8 cellular contexts compared by ENCODE assay signal in the genomic region with DNA sequence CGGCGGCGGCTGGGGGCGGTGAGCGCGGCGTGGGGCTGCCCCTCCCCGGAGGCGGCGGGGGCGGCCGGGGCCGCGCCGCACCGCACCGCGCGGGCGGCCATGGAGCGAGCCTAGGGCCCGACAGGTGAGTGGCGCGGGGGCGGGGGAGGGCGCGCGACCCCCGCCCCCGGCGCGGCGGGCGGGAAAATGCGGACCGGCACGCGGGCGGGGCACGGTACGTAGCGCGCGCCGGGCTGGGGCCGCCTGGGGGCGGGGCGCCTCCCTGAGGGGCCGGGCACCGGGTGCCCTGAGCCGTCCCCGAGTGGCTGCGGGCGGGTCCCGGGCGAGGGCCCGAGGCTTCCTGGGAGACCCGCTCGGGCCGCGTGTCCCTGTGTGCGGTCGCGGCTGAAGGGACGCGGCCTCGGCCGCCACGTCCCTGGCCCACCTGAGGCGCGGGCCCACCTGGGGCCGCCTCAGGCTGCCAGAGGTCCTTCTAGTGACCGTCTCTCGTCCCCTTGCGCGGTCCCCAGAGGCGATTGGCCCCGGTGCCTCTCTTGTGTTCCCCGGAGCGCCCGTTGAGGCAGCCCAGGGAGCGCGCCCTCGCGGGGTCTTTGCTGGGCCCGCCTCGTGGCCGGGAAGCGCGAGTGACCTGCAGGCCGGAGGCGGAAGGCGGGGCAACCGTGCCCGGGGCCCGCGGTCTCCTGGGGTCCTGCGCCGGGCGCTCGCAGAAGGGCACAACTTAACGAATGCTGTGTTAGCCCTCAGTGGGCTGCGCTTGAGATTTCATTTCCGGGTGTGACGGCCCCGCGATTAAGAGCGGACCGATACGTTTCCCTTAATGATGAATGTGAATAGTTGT. TPM values are rescaled to one million over a fixed set of nuclear protein-coding genes. Genes with fewer than 3 reads are reported as not detected.
DNase-seq lines count a peak whose midpoint lies in the region; ATAC-seq and TF ChIP-seq lines count a peak whose summit lies in the region.

No MANE protein-coding gene starts in this region.

- H3K27ac ChIP-seq in hepatocyte (peak overlapping the region; percentile 100), sigmoid colon (peak overlapping the region; percentile 93 to 99 (median 98))

- TF ChIP-seq POLR2A in GM15510 (IDR thresholded peaks at IDR 0.05; ENCODE audit: borderline replicate concordance, extremely low read depth, insufficient read length) (peak; percentile 43), sigmoid colon (IDR thresholded peaks at IDR 0.05) (no peak)

- peak overlapping the region; percentile 89 for H3K4me2 ChIP-seq in hepatocyte

- peak overlapping the region; percentile 97 for H2AFZ ChIP-seq in hepatocyte

- no peak for TF ChIP-seq EP300 in sigmoid colon (IDR thresholded peaks at IDR 0.05)

- TF ChIP-seq CTCF in hepatocyte (IDR thresholded peaks at IDR 0.05; ENCODE audit: poor library complexity): no peak
- no peak for TF ChIP-seq CTCF in sigmoid colon (IDR thresholded peaks at IDR 0.05)

- DNase-seq in NCI-H1092 (lab: John Stamatoyannopoulos, UW) (peak; percentile 84), T-helper 2 cell (peak; percentile 43 to 86 (median 64)), anterior cingulate cortex (lab: John Stamatoyannopoulos, UW) (peak in 52 of 58 donors; percentile 18 to 83 (median 63)), hepatocyte (ENCODE audit: low spot score) (peak; percentile 92), sigmoid colon (peak; percentile 80), cortex of kidney (lab: John Stamatoyannopoulos, UW) (no peak)

- H3K4me1 ChIP-seq in hepatocyte (ENCODE audit: insufficient read depth): peaks cover 35% of the 10 kb centered on the region
- H3K4me1 ChIP-seq in sigmoid colon: peaks cover 0 to 50% (median 37%) of the 10 kb centered on the region in 4 donors

- no peaks in the 10 kb centered on the region for H3K9me2 ChIP-seq in hepatocyte (replicated peaks; ENCODE audit: insufficient read depth)

- H3K9me3 ChIP-seq in hepatocyte (ENCODE audit: low read depth): no peaks in the 10 kb centered on the region
- no peaks in the 10 kb centered on the region for H3K9me3 ChIP-seq in sigmoid colon

- H4K20me1 ChIP-seq in hepatocyte (ENCODE audit: insufficient read depth, poor library complexity, severe bottlenecking): peaks cover 5% of the 10 kb centered on the region

- WGBS in hepatocyte (ENCODE audit: low lambda C conversion rate, missing lambda C conversion rate): 1% methylated on average over 37 of the region's 110 CpGs
- 0 to 1% methylated on average over 110 of the region's 110 CpGs for WGBS in sigmoid colon, 2 donors

- no peaks in the 10 kb centered on the region for H3K36me3 ChIP-seq in hepatocyte (replicated peaks; ENCODE audit: insufficient read depth, low read depth)
- no peaks in the 10 kb centered on the region for H3K36me3 ChIP-seq in sigmoid colon

- intact Hi-C loops in sigmoid colon (cut with DNase I): loop anchor here (5.0 to 10.0 kb wide), 3 partner anchors 56 to 931 kb away; a partner anchor contains a TSS

- H3K4me3 ChIP-seq in hepatocyte (peak overlapping the region; percentile 96), sigmoid colon (peak overlapping the region; percentile 78 to 97 (median 94))

- ATAC-seq in HG02610 (IDR thresholded peaks at IDR 0.05; ENCODE audit: unreplicated experiment): peak; percentile 65

- peaks cover 47% of the 10 kb centered on the region for H3K79me2 ChIP-seq in hepatocyte

- H3K27me3 ChIP-seq in hepatocyte (no peaks in the 10 kb centered on the region), sigmoid colon (no peaks in the 10 kb centered on the region)

RNA-seq across cellular contexts. Expression of a gene that starts 0.5 kb away (rescaled TPM):
- total RNA-seq in hepatocyte (26.0 and 37.6 TPM in 2 replicates), sigmoid colon (10 to 100 TPM; 36.3 to 51.0 (median 48.3) TPM)
- polyA plus RNA-seq in hepatocyte (8.2 and 9.2 TPM in 2 replicates), sigmoid colon (10 to 100 TPM in 1 of 3 donors, 1 to 10 TPM in 2; 7.4 to 14.8 (median 7.8) TPM)

RNA-seq across cellular contexts. Expression of a gene that starts 55.7 kb away (rescaled TPM):
- total RNA-seq in hepatocyte (20.3 and 20.5 TPM in 2 replicates), sigmoid colon (10 to 100 TPM; 38.8 to 53.5 (median 39.9) TPM)
- polyA plus RNA-seq in hepatocyte (21.3 and 24.5 TPM in 2 replicates), sigmoid colon (10 to 100 TPM in 2 of 3 donors, 1 to 10 TPM in 1; 8.3 to 37.1 (median 12.0) TPM)
